ENCODE assay signal across 8 cellular contexts in genomic region chrX:41561045-41561444, GRCh38.
DNase-seq lines count a peak whose midpoint lies in the region; ATAC-seq, FAIRE-seq and TF ChIP-seq lines count a peak whose summit lies in the region.

No MANE protein-coding gene starts in this region.

- no peaks in the 10 kb centered on the region for H3K9me3 ChIP-seq in PC-3 (ENCODE audit: low read length)
- H3K9me3 ChIP-seq in astrocyte (ENCODE audit: insufficient read depth, low read depth, low read length), result no peaks in the 10 kb centered on the region
- H3K9me3 ChIP-seq in lower lobe of right lung, result no peaks in the 10 kb centered on the region
- H3K9me3 ChIP-seq in esophagus squamous epithelium, result no peaks in the 10 kb centered on the region

- FAIRE-seq in astrocyte (lab: Jason Lieb, UNC), result peak; percentile 99

- TF ChIP-seq CTCF in PC-3 (conservative IDR thresholded peaks at IDR 0.05; ENCODE audit: low read depth, low read length), result no peak
- TF ChIP-seq CTCF in astrocyte (IDR thresholded peaks at IDR 0.05; ENCODE audit: insufficient read depth, low read depth, low read length), result no peak
- TF ChIP-seq CTCF in lower lobe of right lung (IDR thresholded peaks at IDR 0.05), result no peak
- TF ChIP-seq CTCF in esophagus squamous epithelium (IDR thresholded peaks at IDR 0.05), result no peak

- WGBS in esophagus squamous epithelium, 2 donors, result 24 to 28% methylated on average over 2 of the region's 2 CpGs

- ATAC-seq in HG02571 (IDR thresholded peaks at IDR 0.05; ENCODE audit: unreplicated experiment) (peak; percentile 83), PC-3 (peak; percentile 85), lower lobe of right lung (peak; percentile 54 to 63)

- POLR2A ChIA-PET in PC-3 (lab: Charles Lee; ENCODE audit: unreplicated experiment), result no interaction called here

- H3K4me1 Mint-ChIP-seq in activated naive CD4-positive, alpha-beta T cell treated with anti-CD3 and anti-CD28 coated beads for 36 hours (ENCODE audit: low read depth), result peaks cover 28% of the 10 kb centered on the region
- H3K4me1 Mint-ChIP-seq in astrocyte (ENCODE audit: low read depth, unreplicated experiment), result peaks cover 27% of the 10 kb centered on the region

- H3K79me2 ChIP-seq in PC-3 (ENCODE audit: low read length), result no peaks in the 10 kb centered on the region
- H3K79me2 ChIP-seq in astrocyte (ENCODE audit: insufficient read depth, low read length), result no peaks in the 10 kb centered on the region

- H3K36me3 ChIP-seq in PC-3 (ENCODE audit: low read depth, low read length) (no peaks in the 10 kb centered on the region), astrocyte (ENCODE audit: insufficient read depth, low read length) (no peaks in the 10 kb centered on the region), lower lobe of right lung (no peaks in the 10 kb centered on the region), esophagus squamous epithelium (no peaks in the 10 kb centered on the region)

- no peak for TF ChIP-seq POLR2A in esophagus squamous epithelium (IDR thresholded peaks at IDR 0.05)

- H3K4me1 ChIP-seq in PC-3 (ENCODE audit: insufficient read depth, low read length) (peaks cover 9% of the 10 kb centered on the region), astrocyte (ENCODE audit: insufficient read depth, low read length) (peaks cover 21% of the 10 kb centered on the region), lower lobe of right lung (peaks cover 9% of the 10 kb centered on the region), esophagus squamous epithelium (peaks cover 0 to 10% (median 0%) of the 10 kb centered on the region in 3 donors)

- H2AFZ ChIP-seq in PC-3 (ENCODE audit: low read length), result no peak overlapping the region
- H2AFZ ChIP-seq in astrocyte (ENCODE audit: low read depth, low read length), result no peak overlapping the region

- H3K9me3 Mint-ChIP-seq in activated naive CD4-positive, alpha-beta T cell treated with anti-CD3 and anti-CD28 coated beads for 36 hours, result no peaks in the 10 kb centered on the region
- H3K9me3 Mint-ChIP-seq in astrocyte (ENCODE audit: unreplicated experiment), result no peaks in the 10 kb centered on the region

- no peaks in the 10 kb centered on the region for H3F3A ChIP-seq in PC-3 (ENCODE audit: low read length, unreplicated experiment)

- H3K27ac ChIP-seq in PC-3 (ENCODE audit: low read length), result 0 out of 2 replicates have a peak overlapping the region, but pooled peaks have one; percentile 13
- H3K27ac ChIP-seq in astrocyte (ENCODE audit: low read depth, low read length), result peak overlapping the region; percentile 94
- H3K27ac ChIP-seq in lower lobe of right lung, result peak overlapping the region; percentile 36
- H3K27ac ChIP-seq in esophagus squamous epithelium, result peak overlapping the region in 2 of 4 donors; percentile 53 to 55

- no TSS peak for BruUV-seq in PC-3 (replicated peaks; lab: Mats Ljungman, UMichigan)

- intact Hi-C loops in activated naive CD4-positive, alpha-beta T cell treated with anti-CD3 and anti-CD28 coated beads for 36 hours (cut with micrococcal nuclease), result loop anchor here (2.0 kb wide), 1 partner anchor 106 kb away; no protein-coding TSS in a partner anchor
- intact Hi-C loops in PC-3 (cut with micrococcal nuclease) (loop anchor here (5.0 kb wide), 1 partner anchor 216 kb away; no protein-coding TSS in a partner anchor), lower lobe of right lung (cut with DNase I) (no loop called here), esophagus squamous epithelium (cut with DNase I) (no loop called here)

- no peaks in the 10 kb centered on the region for H3K27me3 ChIP-seq in PC-3 (ENCODE audit: low read length)
- H3K27me3 ChIP-seq in astrocyte (ENCODE audit: insufficient read depth, low read length), result no peaks in the 10 kb centered on the region
- H3K27me3 ChIP-seq in lower lobe of right lung (ENCODE audit: low read depth), result no peaks in the 10 kb centered on the region
- H3K27me3 ChIP-seq in esophagus squamous epithelium, result no peaks in the 10 kb centered on the region

- peak; percentile 56 for DNase-seq in activated naive CD4-positive, alpha-beta T cell treated with anti-CD3 and anti-CD28 coated beads for 36 hours
- no peak for DNase-seq in activated naive CD4-positive, alpha-beta T cell treated with anti-CD3 and anti-CD28 coated beads, Interleukin-2, amount 50 U/mL, for 16 hours
- DNase-seq in PC-3 (peak; percentile 57), astrocyte (ENCODE audit: low read depth) (peak; percentile 91), lower lobe of right lung (no peak), esophagus squamous epithelium (lab: John Stamatoyannopoulos, UW) (no peak), GDM1 (lab: John Stamatoyannopoulos, UW) (no peak)

- no peaks in the 10 kb centered on the region for H3K9me2 ChIP-seq in PC-3 (replicated peaks; ENCODE audit: low read length)

- CTCF ChIA-PET in activated naive CD4-positive, alpha-beta T cell treated with anti-CD3 and anti-CD28 coated beads for 36 hours (lab: Charles Lee), result interaction anchor here (0.7 to 0.9 kb wide), 2 partner anchors 147 to 171 kb away, joined by 3 to 4 read pairs; no protein-coding TSS in a partner anchor
- CTCF ChIA-PET in PC-3 (lab: Charles Lee), result no interaction called here

- no peak overlapping the region for H3K4me3 Mint-ChIP-seq in activated naive CD4-positive, alpha-beta T cell treated with anti-CD3 and anti-CD28 coated beads for 36 hours
- no peak overlapping the region for H3K4me3 Mint-ChIP-seq in astrocyte (ENCODE audit: unreplicated experiment)

- H3K4me3 ChIP-seq in PC-3 (ENCODE audit: low read length), result no peak overlapping the region
- H3K4me3 ChIP-seq in astrocyte (ENCODE audit: insufficient read depth, low read depth, low read length), result no peak overlapping the region
- H3K4me3 ChIP-seq in lower lobe of right lung, result no peak overlapping the region
- H3K4me3 ChIP-seq in esophagus squamous epithelium, result no peak overlapping the region

- no peaks in the 10 kb centered on the region for H3K27me3 Mint-ChIP-seq in activated naive CD4-positive, alpha-beta T cell treated with anti-CD3 and anti-CD28 coated beads for 36 hours (ENCODE audit: low read depth)
- no peaks in the 10 kb centered on the region for H3K27me3 Mint-ChIP-seq in astrocyte (ENCODE audit: low read depth, unreplicated experiment)

- H4K20me1 ChIP-seq in PC-3 (ENCODE audit: low read length), result no peaks in the 10 kb centered on the region
- H4K20me1 ChIP-seq in astrocyte (ENCODE audit: insufficient read depth, low read length), result no peaks in the 10 kb centered on the region

- peak overlapping the region; percentile 41 for H3K27ac Mint-ChIP-seq in activated naive CD4-positive, alpha-beta T cell treated with anti-CD3 and anti-CD28 coated beads for 36 hours
- H3K27ac Mint-ChIP-seq in astrocyte (ENCODE audit: unreplicated experiment), result peak overlapping the region; percentile 93

- H3K4me2 ChIP-seq in PC-3 (ENCODE audit: low read length), result no peak overlapping the region
- H3K4me2 ChIP-seq in astrocyte (ENCODE audit: low read length), result peak overlapping the region; percentile 53

- H3K9ac ChIP-seq in PC-3 (ENCODE audit: low read length) (no peak overlapping the region), astrocyte (ENCODE audit: low read length) (peak overlapping the region; percentile 68)

- peaks cover 4% of the 10 kb centered on the region for H3K36me3 Mint-ChIP-seq in activated naive CD4-positive, alpha-beta T cell treated with anti-CD3 and anti-CD28 coated beads for 36 hours (ENCODE audit: low read depth)
- no peaks in the 10 kb centered on the region for H3K36me3 Mint-ChIP-seq in astrocyte (ENCODE audit: low read depth, unreplicated experiment)

Comparison
In these comparisons a context has a peak if more than half of its experiments do, and no peak if none do; other contexts are left out.
1. DNase-seq: peak in activated naive CD4-positive, alpha-beta T cell treated with anti-CD3 and anti-CD28 coated beads for 36 hours (single experiment), PC-3 (single experiment) and astrocyte (single experiment); none in activated naive CD4-positive, alpha-beta T cell treated with anti-CD3 and anti-CD28 coated beads, Interleukin-2, amount 50 U/mL, for 16 hours (single experiment), lower lobe of right lung (single experiment), esophagus squamous epithelium (single experiment) and GDM1 (single experiment).
2. intact Hi-C loops: an anchor here in activated naive CD4-positive, alpha-beta T cell treated with anti-CD3 and anti-CD28 coated beads for 36 hours (2.0 kb wide) and PC-3 (5.0 kb wide); none called in lower lobe of right lung and esophagus squamous epithelium.
3. Peak in every context shown above with its lines, with median percentiles within 50 percentile points of each other: ATAC-seq.